Comparison of ENCODE assay signal across 19 cellular contexts in the genomic region with DNA sequence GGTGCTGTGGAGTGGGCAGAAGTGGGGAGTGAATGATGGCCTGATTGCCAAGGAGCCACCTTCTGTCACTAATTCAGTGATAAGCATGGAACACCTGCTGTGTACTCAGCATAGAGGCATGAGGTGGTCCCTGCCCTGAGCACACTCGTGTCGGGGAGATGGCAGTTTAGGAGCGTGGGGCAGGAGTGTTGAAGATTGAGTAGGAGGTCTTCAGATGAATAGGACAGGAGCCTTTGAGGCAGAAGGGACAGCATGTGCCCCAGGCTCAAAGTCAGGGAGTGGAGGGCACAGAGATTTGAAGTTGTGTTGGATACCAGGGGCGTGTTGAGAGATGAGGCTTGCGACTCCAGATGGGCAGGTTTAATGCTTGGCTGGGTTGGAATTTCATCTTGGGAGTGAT.
"Had no signal": no experiment of that assay in that cellular context is flagged by ENCODE, and none has a peak within 500 bp of the region (broad histone marks: within the 10 kb centered on the region; RNA-seq: fewer than 3 reads in every experiment).

No MANE protein-coding gene starts in this region.

- DNase-seq: activated CD4-positive, alpha-beta T cell treated with anti-CD3 and anti-CD28 coated beads, Interleukin-2, amount 10 ng/mL, durations not matched to agents 24 days and 14 days; activated CD4-positive, CD25-positive, alpha-beta regulatory T cell; gastrocnemius medialis; heart left ventricle; immature natural killer cell; left cardiac atrium; lower lobe of right lung; sigmoid colon; stimulated activated CD4-positive, alpha-beta T cell treated with anti-CD3 and anti-CD28 coated beads, Interleukin-4, amount 100 ng/mL, for 24 hours; T1000; upper lobe of left lung had no signal

- H2AFZ ChIP-seq: parathyroid adenoma had no signal

- H3K27ac Mint-ChIP-seq: activated CD4-positive, alpha-beta T cell treated with anti-CD3 and anti-CD28 coated beads, Interleukin-2, amount 10 ng/mL, durations not matched to agents 24 days and 14 days; activated naive CD8-positive, alpha-beta T cell; activated T-helper 1 cell treated with anti-CD3 and anti-CD28 coated beads, Interleukin-12 subunit alpha, Interleukin-12 subunit beta, Interleukin-2, Interleukin-4 antibody, amounts not matched to agents 30 ng/mL and 10 ng/mL and 1 ng/mL, durations not matched to agents 14 hours and 24 hours and 36 hours; immature natural killer cell; mesothelial cell of epicardium; natural killer cell treated with Interleukin-12 subunit alpha and Interleukin-12 subunit beta and Interleukin-15 and Interleukin-18, amount 100 ng/mL, for 72 hours; stimulated activated effector memory CD8-positive, alpha-beta T cell treated with anti-CD3 and anti-CD28 coated beads, Interleukin-12 subunit alpha, Interleukin-12 subunit beta, amount 100 ng/mL, for 72 hours had no signal

- H3K4me3 Mint-ChIP-seq: activated CD4-positive, alpha-beta T cell treated with anti-CD3 and anti-CD28 coated beads, Interleukin-2, amount 10 ng/mL, durations not matched to agents 24 days and 14 days; activated naive CD8-positive, alpha-beta T cell; activated T-helper 1 cell treated with anti-CD3 and anti-CD28 coated beads, Interleukin-12 subunit alpha, Interleukin-12 subunit beta, Interleukin-2, Interleukin-4 antibody, amounts not matched to agents 30 ng/mL and 10 ng/mL and 1 ng/mL, durations not matched to agents 14 hours and 24 hours and 36 hours; immature natural killer cell; mesothelial cell of epicardium; natural killer cell treated with Interleukin-12 subunit alpha and Interleukin-12 subunit beta and Interleukin-15 and Interleukin-18, amount 100 ng/mL, for 72 hours; stimulated activated effector memory CD8-positive, alpha-beta T cell treated with anti-CD3 and anti-CD28 coated beads, Interleukin-12 subunit alpha, Interleukin-12 subunit beta, amount 100 ng/mL, for 72 hours had no signal

- H3K36me3 ChIP-seq: gastrocnemius medialis, heart left ventricle, lower lobe of right lung, neutrophil, sigmoid colon, stomach, upper lobe of left lung had no signal

- H3K27me3 ChIP-seq: gastrocnemius medialis, heart left ventricle, neutrophil, sigmoid colon, stomach, upper lobe of left lung had no signal

- H3K4me1 ChIP-seq: parathyroid adenoma, sigmoid colon had no signal

- H3K4me3 ChIP-seq: gastrocnemius medialis, heart left ventricle, lower lobe of right lung, sigmoid colon, stomach, upper lobe of left lung had no signal

- H3K9me3 Mint-ChIP-seq: activated CD4-positive, alpha-beta T cell treated with anti-CD3 and anti-CD28 coated beads, Interleukin-2, amount 10 ng/mL, durations not matched to agents 24 days and 14 days had no signal

- H3K4me1 Mint-ChIP-seq: activated CD4-positive, alpha-beta T cell treated with anti-CD3 and anti-CD28 coated beads, Interleukin-2, amount 10 ng/mL, durations not matched to agents 24 days and 14 days; stimulated activated effector memory CD8-positive, alpha-beta T cell treated with anti-CD3 and anti-CD28 coated beads, Interleukin-12 subunit alpha, Interleukin-12 subunit beta, amount 100 ng/mL, for 72 hours had no signal

- H3K27me3 Mint-ChIP-seq: activated naive CD8-positive, alpha-beta T cell; natural killer cell treated with Interleukin-12 subunit alpha and Interleukin-12 subunit beta and Interleukin-15 and Interleukin-18, amount 100 ng/mL, for 72 hours had no signal

- H3K9me3 ChIP-seq: gastrocnemius medialis, neutrophil had no signal

- H3K36me3 Mint-ChIP-seq: activated naive CD8-positive, alpha-beta T cell; stimulated activated effector memory CD8-positive, alpha-beta T cell treated with anti-CD3 and anti-CD28 coated beads, Interleukin-12 subunit alpha, Interleukin-12 subunit beta, amount 100 ng/mL, for 72 hours had no signal

- H3K27ac ChIP-seq: gastrocnemius medialis, heart left ventricle, lower lobe of right lung, neutrophil, parathyroid adenoma, sigmoid colon, stomach, upper lobe of left lung had no signal

- ATAC-seq: gastrocnemius medialis; heart left ventricle; left cardiac atrium; lower lobe of right lung; natural killer cell treated with Interleukin-12 subunit alpha and Interleukin-12 subunit beta and Interleukin-15 and Interleukin-18, amount 100 ng/mL, for 72 hours; stimulated activated effector memory CD8-positive, alpha-beta T cell treated with anti-CD3 and anti-CD28 coated beads, Interleukin-12 subunit alpha, Interleukin-12 subunit beta, amount 100 ng/mL, for 72 hours had no signal

- H3K9ac ChIP-seq: parathyroid adenoma had no signal
